Comparison of ENCODE assay signal across 1 cellular context in the genomic region with DNA sequence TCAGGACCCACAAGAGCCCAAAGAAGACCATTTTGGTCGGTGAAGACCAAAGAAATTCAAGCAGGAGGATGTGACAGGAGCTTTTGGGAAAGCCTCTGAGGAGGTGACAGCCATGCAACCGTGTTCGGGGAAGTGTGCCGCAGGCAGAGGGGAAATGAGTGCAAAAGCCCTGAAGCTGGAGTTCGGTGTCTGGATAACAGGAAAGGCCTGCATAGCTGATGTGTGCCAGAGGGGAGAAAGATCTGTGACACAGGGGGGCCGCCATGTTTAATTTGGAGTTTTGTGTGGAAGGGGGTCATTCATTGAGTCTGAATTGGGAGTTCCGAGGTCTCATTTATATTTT.
TF ChIP-seq lines count a peak whose summit lies in the region.

No MANE protein-coding gene starts in this region.

TF ChIP-seq in K562, 482 proteins besides CTCF, POLR2A, EP300 and RAD21:
- 0 out of 2 replicates have a peak, but pooled peaks have one; percentile 6 for TF ChIP-seq GATA2 (CRISPR knock-in tag; IDR thresholded peaks at IDR 0.05)
- TF ChIP-seq KAT8 (IDR thresholded peaks at IDR 0.05; ENCODE audit: low read depth) = no peak
- no peak for TF ChIP-seq NFATC3 (IDR thresholded peaks at IDR 0.05)
- TF ChIP-seq MEF2A (IDR thresholded peaks at IDR 0.05; ENCODE audit: control insufficient read depth, low read depth, low read length) = no peak
- TF ChIP-seq, protein P1, sequence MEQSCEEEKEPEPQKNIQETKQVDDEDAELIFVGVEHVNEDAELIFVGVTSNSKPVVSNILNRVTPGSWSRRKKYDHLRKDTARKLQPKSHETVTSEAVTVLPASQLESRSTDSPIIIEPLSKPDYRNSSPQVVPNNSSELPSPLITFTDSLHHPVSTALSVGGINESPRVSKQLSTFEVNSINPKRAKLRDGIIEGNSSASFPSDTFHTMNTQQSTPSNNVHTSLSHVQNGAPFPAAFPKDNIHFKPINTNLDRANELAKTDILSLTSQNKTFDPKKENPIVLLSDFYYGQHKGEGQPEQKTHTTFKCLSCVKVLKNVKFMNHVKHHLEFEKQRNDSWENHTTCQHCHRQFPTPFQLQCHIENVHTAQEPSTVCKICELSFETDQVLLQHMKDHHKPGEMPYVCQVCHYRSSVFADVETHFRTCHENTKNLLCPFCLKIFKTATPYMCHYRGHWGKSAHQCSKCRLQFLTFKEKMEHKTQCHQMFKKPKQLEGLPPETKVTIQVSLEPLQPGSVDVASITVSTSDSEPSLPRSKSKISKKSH (CRISPR knock-in tag; IDR thresholded peaks at IDR 0.05) = no peak
- no peak for TF ChIP-seq HCFC1 (IDR thresholded peaks at IDR 0.05; ENCODE audit: low read depth, low read length)
- TF ChIP-seq RFX1 (IDR thresholded peaks at IDR 0.05) = no peak
- peak; percentile 4 for TF ChIP-seq SAP30 (IDR thresholded peaks at IDR 0.05; ENCODE audit: borderline replicate concordance, insufficient read depth, low read depth, low read length, poor library complexity, severe bottlenecking)
- no peak for TF ChIP-seq STAG1 (CRISPR knock-in tag; IDR thresholded peaks at IDR 0.05; ENCODE audit: borderline replicate concordance)
- peak; percentile 44 for TF ChIP-seq CHD1 (IDR thresholded peaks at IDR 0.05; ENCODE audit: low read length)
- no peak for TF ChIP-seq ZFP1 (CRISPR knock-in tag; IDR thresholded peaks at IDR 0.05)
- TF ChIP-seq ZNF407 (IDR thresholded peaks at IDR 0.05; ENCODE audit: low read depth) = no peak
- peak; percentile 7 for TF ChIP-seq KDM5B (IDR thresholded peaks at IDR 0.05; ENCODE audit: insufficient replicate concordance, low read depth, low read length)
- peak; percentile 83; the same call in 1 of the 2 replicates for TF ChIP-seq NFRKB (IDR thresholded peaks at IDR 0.05; ENCODE audit: low read depth)
- TF ChIP-seq ZNF224 (CRISPR knock-in tag; IDR thresholded peaks at IDR 0.05) = no peak
- TF ChIP-seq SREBF2 (CRISPR knock-in tag; IDR thresholded peaks at IDR 0.05) = no peak
- TF ChIP-seq TEAD4 (IDR thresholded peaks at IDR 0.05; ENCODE audit: low read length) = 0 out of 2 replicates have a peak, but pooled peaks have one; percentile 1
- no peak for TF ChIP-seq TEAD4 (CRISPR knock-in tag; IDR thresholded peaks at IDR 0.05; ENCODE audit: borderline replicate concordance)
- TF ChIP-seq YY1 (IDR thresholded peaks at IDR 0.05; ENCODE audit: borderline replicate concordance in 1 of 3, control insufficient read depth in 1 of 3, extremely low read depth in 1 of 3, insufficient read depth in 3 of 3, insufficient read length in 1 of 3, insufficient replicate concordance in 2 of 3, low read depth in 1 of 3, low read length in 2 of 3) = peak in 2 of 3 experiments; percentile 24 to 84
- TF ChIP-seq OTX1 (CRISPR knock-in tag; IDR thresholded peaks at IDR 0.05) = peak; percentile 9; the same call in 1 of the 2 replicates
- TF ChIP-seq TAF1 (IDR thresholded peaks at IDR 0.05; ENCODE audit: control insufficient read depth, extremely low read depth, insufficient read depth, low read length, severe bottlenecking) = peak; percentile 10
